In genomic region chr2:195657634-195658540, GRCh38 we compare ENCODE assay signal across 1 cellular context.
TF ChIP-seq lines count a peak whose summit lies in the region.

No MANE protein-coding gene starts in this region.

TF ChIP-seq in HepG2, 621 proteins besides CTCF, POLR2A, EP300 and RAD21 (continued from another document and continues in another):
- TF ChIP-seq AHDC1 (CRISPR knock-in tag; IDR thresholded peaks at IDR 0.05; ENCODE audit: borderline replicate concordance) (peak; percentile 62; the same call in 1 of the 2 replicates), ZNF737 (CRISPR knock-in tag; IDR thresholded peaks at IDR 0.05; ENCODE audit: borderline replicate concordance) (no peak), ZFYVE20 (CRISPR knock-in tag; IDR thresholded peaks at IDR 0.05; ENCODE audit: borderline replicate concordance, low read depth) (no peak), THYN1 (CRISPR knock-in tag; IDR thresholded peaks at IDR 0.05; ENCODE audit: borderline replicate concordance, low read depth) (no peak), KDM5B (CRISPR knock-in tag; IDR thresholded peaks at IDR 0.05; ENCODE audit: borderline replicate concordance) (peak; percentile 17; the same call in 1 of the 2 replicates), PHF5A (CRISPR knock-in tag; IDR thresholded peaks at IDR 0.05; ENCODE audit: low read depth, unreplicated experiment) (no peak), RORA (CRISPR knock-in tag; IDR thresholded peaks at IDR 0.05) (no peak), ZNF772 (CRISPR knock-in tag; IDR thresholded peaks at IDR 0.05) (peak; percentile 52; the same call in 1 of the 2 replicates), ZNF451 (CRISPR knock-in tag; IDR thresholded peaks at IDR 0.05) (no peak), LRRFIP1 (CRISPR knock-in tag; conservative IDR thresholded peaks at IDR 0.05) (no peak), SMAD1 (CRISPR knock-in tag; IDR thresholded peaks at IDR 0.05; ENCODE audit: borderline replicate concordance, low read depth) (no peak), HMGXB4 (CRISPR knock-in tag; IDR thresholded peaks at IDR 0.05; ENCODE audit: borderline replicate concordance in 1 of 2, low read depth in 1 of 2) (peak; percentile 44 to 65; a peak in 3 of 4 replicates), ZNF326 (CRISPR knock-in tag; IDR thresholded peaks at IDR 0.05; ENCODE audit: borderline replicate concordance) (no peak), ZBTB40 (IDR thresholded peaks at IDR 0.05) (no peak), ZBTB40 (CRISPR knock-in tag; IDR thresholded peaks at IDR 0.05) (no peak; the same call in 1 of the 2 replicates), THAP8 (CRISPR knock-in tag; IDR thresholded peaks at IDR 0.05; ENCODE audit: borderline replicate concordance) (no peak), MLX (CRISPR knock-in tag; IDR thresholded peaks at IDR 0.05) (peak; percentile 68), PBX2 (CRISPR knock-in tag; IDR thresholded peaks at IDR 0.05) (no peak), ZNF615 (CRISPR knock-in tag; IDR thresholded peaks at IDR 0.05; ENCODE audit: borderline replicate concordance) (no peak), ZNF674 (CRISPR knock-in tag; IDR thresholded peaks at IDR 0.05; ENCODE audit: low read depth) (peak; percentile 76; the same call in 1 of the 2 replicates), ZNF484 (CRISPR knock-in tag; IDR thresholded peaks at IDR 0.05; ENCODE audit: borderline replicate concordance, low read depth) (no peak; the same call in 1 of the 2 replicates), HBP1 (CRISPR knock-in tag; IDR thresholded peaks at IDR 0.05; ENCODE audit: low read depth) (no peak), XRCC5 (optimal IDR thresholded peaks at IDR 0.05; ENCODE audit: low read length) (peak; percentile 65), NR2F2 (IDR thresholded peaks at IDR 0.05; ENCODE audit: borderline replicate concordance, low read depth) (no peak), ZBTB46 (CRISPR knock-in tag; IDR thresholded peaks at IDR 0.05; ENCODE audit: borderline replicate concordance) (no peak), PAWR (CRISPR knock-in tag; IDR thresholded peaks at IDR 0.05; ENCODE audit: borderline replicate concordance) (no peak), ZNF713 (CRISPR knock-in tag; IDR thresholded peaks at IDR 0.05) (no peak), GPN1 (CRISPR knock-in tag; IDR thresholded peaks at IDR 0.05; ENCODE audit: borderline replicate concordance) (no peak)
